Comparison of ENCODE assay signal across 9 cellular contexts in genomic region chr1:154819628-154820590, GRCh38. TPM values are rescaled to one million over a fixed set of nuclear protein-coding genes. Genes with fewer than 3 reads are reported as not detected.
DNase-seq lines count a peak whose midpoint lies in the region; FAIRE-seq and TF ChIP-seq lines count a peak whose summit lies in the region.
"Had no signal": no experiment of that assay in that cellular context is flagged by ENCODE, and none has a peak within 500 bp of the region (broad histone marks: within the 10 kb centered on the region; RNA-seq: fewer than 3 reads in every experiment).

No MANE protein-coding gene starts in this region.

- H3K4me2 ChIP-seq in keratinocyte (ENCODE audit: control insufficient read depth, extremely low read depth, insufficient read depth, low read depth, low read length), result no peak overlapping the region

- no peak for TF ChIP-seq EP300 in ovary (IDR thresholded peaks at IDR 0.05)

- H3K27ac ChIP-seq in keratinocyte (ENCODE audit: control insufficient read depth, insufficient read depth, low read length) (no peak overlapping the region), ovary (no peak overlapping the region)

- FAIRE-seq in keratinocyte (lab: Jason Lieb, UNC), result no peak
- FAIRE-seq: A204.1 had no signal

- H3K4me3 ChIP-seq in MG63 (no peak overlapping the region), keratinocyte (ENCODE audit: control insufficient read depth in 2 of 3, extremely low read depth in 1 of 3, insufficient read depth in 2 of 3, low read depth in 1 of 3, low read length in 3 of 3) (no peak overlapping the region), ovary (no peak overlapping the region)

- H3K4me1 ChIP-seq in keratinocyte (ENCODE audit: control insufficient read depth, extremely low read depth, insufficient read depth, low read length) (peaks cover 7% of the 10 kb centered on the region), ovary (ENCODE audit: insufficient read depth) (no peaks in the 10 kb centered on the region)

- H3K9me1 ChIP-seq in keratinocyte (ENCODE audit: control insufficient read depth, extremely low read depth, insufficient read depth, low read length), result no peaks in the 10 kb centered on the region

- H3K27me3 ChIP-seq in MG63 (no peaks in the 10 kb centered on the region; the same call in 1 of the 2 replicates), keratinocyte (ENCODE audit: control insufficient read depth, extremely low read depth, insufficient read depth, low read length) (no peaks in the 10 kb centered on the region), ovary (no peaks in the 10 kb centered on the region)

- H4K20me1 ChIP-seq in keratinocyte (ENCODE audit: control insufficient read depth, extremely low read depth, insufficient read depth, low read length), result no peaks in the 10 kb centered on the region

- intact Hi-C loops in ovary (cut with DNase I), result no loop called here

- H3K36me3 ChIP-seq in MG63 (no peaks in the 10 kb centered on the region), keratinocyte (ENCODE audit: control insufficient read depth in 2 of 2, extremely low read depth in 1 of 2, insufficient read depth in 2 of 2, low read length in 2 of 2) (no peaks in the 10 kb centered on the region), ovary (no peaks in the 10 kb centered on the region)

- no peaks in the 10 kb centered on the region for H3K9me3 ChIP-seq in MG63
- H3K9me3 ChIP-seq in keratinocyte (ENCODE audit: control insufficient read depth, low read depth, low read length), result no peaks in the 10 kb centered on the region
- H3K9me3 ChIP-seq in ovary, result no peaks in the 10 kb centered on the region

- TF ChIP-seq CTCF in keratinocyte (optimal IDR thresholded peaks at IDR 0.05 in 1 of 3, IDR thresholded peaks at IDR 0.05 in 1 of 3, conservative IDR thresholded peaks at IDR 0.05 in 1 of 3; ENCODE audit: extremely low read depth in 1 of 3, insufficient read depth in 2 of 3, low read length in 3 of 3) (peak; percentile 54 to 59 (median 57)), ovary (IDR thresholded peaks at IDR 0.05) (no peak)

- no peak for TF ChIP-seq POLR2A in ovary (IDR thresholded peaks at IDR 0.05)

- H2AFZ ChIP-seq in keratinocyte (ENCODE audit: control insufficient read depth, low read length), result no peak overlapping the region

- H3K79me2 ChIP-seq in keratinocyte (ENCODE audit: control insufficient read depth, insufficient read depth, low read length), result no peaks in the 10 kb centered on the region

- DNase-seq in DMS 273 (lab: John Stamatoyannopoulos, UW; ENCODE audit: unreplicated experiment) (peak; percentile 58), DMS 273 treated with DMSO at 0.1 percent for 48 hours (lab: John Stamatoyannopoulos, UW) (no peak), MG63 (peak; percentile 25), keratinocyte (ENCODE audit: low read depth, low spot score) (no peak), NCI-H1436 treated with DMSO at 0.1 percent for 48 hours (lab: John Stamatoyannopoulos, UW) (no peak), GOT3 (lab: John Stamatoyannopoulos, UW) (no peak), ovary (no peak)
- peak; percentile 27 for DNase-seq in activated naive CD4-positive, alpha-beta T cell treated with anti-CD3 and anti-CD28 coated beads, Interleukin-2, amount 50 U/mL, for 16 hours

- no peak overlapping the region for H3K9ac ChIP-seq in keratinocyte (ENCODE audit: control insufficient read depth, extremely low read depth, insufficient read depth, low read length)

- dilution Hi-C loops in keratinocyte (cut with MboI; ENCODE audit: extremely low pct_ligation_motif_present, low sequenced_read_pairs), result no loop called here

- 81 to 85% (median 83%) methylated on average over 7 of the region's 7 CpGs for WGBS in ovary, 3 donors

RNA-seq across cellular contexts. Expression of gene KCNN3, which starts 50.2 kb away (rescaled TPM):
- 1.6 TPM in 1 of 2 replicates, not detected in the other for total RNA-seq in MG63 (2014; rRNA removed; shearing (Covaris generic); ENCODE audit: low replicate concordance)
- polyA plus RNA-seq in keratinocyte (0.03 to 0.05 TPM (median 0.03 TPM) in 3 replicates), ovary (1 to 10 TPM in 1 of 2 donors, under 1 TPM in 1; 0.91 to 6.1 TPM)
- polyA plus RNA-seq in keratinocyte (2011; ENCODE audit: low read depth), result 0.09 TPM
- under 0.01 and 0.02 TPM in 2 replicates for polyA plus RNA-seq in keratinocyte (2011; cell fraction: cytosol; rRNA removed)
- polyA plus RNA-seq in keratinocyte (2011; cell fraction: nucleus; rRNA removed), result 0.03 and 0.04 TPM in 2 replicates
- 0.05 TPM in 1 of 2 replicates, not detected in the other for polyA plus RNA-seq in keratinocyte (2012; ENCODE audit: low replicate concordance)
- not detected in 3 replicates for polyA minus RNA-seq in keratinocyte
- polyA minus RNA-seq in keratinocyte (2011; cell fraction: cytosol; rRNA and poly(A)+ RNA removed), result not detected
- not detected in 2 replicates for polyA minus RNA-seq in keratinocyte (2011; cell fraction: nucleus; rRNA and poly(A)+ RNA removed)
- total RNA-seq in ovary, result 1 to 10 TPM in 5 of 7 donors, under 1 TPM in 2; 0.71 to 6.0 (median 1.7) TPM

Comparison
In these comparisons a context has a peak if more than half of its experiments do, and no peak if none do; other contexts are left out.
1. DNase-seq: peak in DMS 273 (single experiment), MG63 (single experiment) and activated naive CD4-positive, alpha-beta T cell treated with anti-CD3 and anti-CD28 coated beads, Interleukin-2, amount 50 U/mL, for 16 hours (single experiment); none in DMS 273 treated with DMSO at 0.1 percent for 48 hours (single experiment), keratinocyte (single experiment), NCI-H1436 treated with DMSO at 0.1 percent for 48 hours (single experiment), GOT3 (single experiment) and ovary (0 of 5).
2. CTCF ChIP-seq: peak in keratinocyte (3 of 3); none in ovary (0 of 3).